ENCODE assay signal across 8 cellular contexts in the genomic region with DNA sequence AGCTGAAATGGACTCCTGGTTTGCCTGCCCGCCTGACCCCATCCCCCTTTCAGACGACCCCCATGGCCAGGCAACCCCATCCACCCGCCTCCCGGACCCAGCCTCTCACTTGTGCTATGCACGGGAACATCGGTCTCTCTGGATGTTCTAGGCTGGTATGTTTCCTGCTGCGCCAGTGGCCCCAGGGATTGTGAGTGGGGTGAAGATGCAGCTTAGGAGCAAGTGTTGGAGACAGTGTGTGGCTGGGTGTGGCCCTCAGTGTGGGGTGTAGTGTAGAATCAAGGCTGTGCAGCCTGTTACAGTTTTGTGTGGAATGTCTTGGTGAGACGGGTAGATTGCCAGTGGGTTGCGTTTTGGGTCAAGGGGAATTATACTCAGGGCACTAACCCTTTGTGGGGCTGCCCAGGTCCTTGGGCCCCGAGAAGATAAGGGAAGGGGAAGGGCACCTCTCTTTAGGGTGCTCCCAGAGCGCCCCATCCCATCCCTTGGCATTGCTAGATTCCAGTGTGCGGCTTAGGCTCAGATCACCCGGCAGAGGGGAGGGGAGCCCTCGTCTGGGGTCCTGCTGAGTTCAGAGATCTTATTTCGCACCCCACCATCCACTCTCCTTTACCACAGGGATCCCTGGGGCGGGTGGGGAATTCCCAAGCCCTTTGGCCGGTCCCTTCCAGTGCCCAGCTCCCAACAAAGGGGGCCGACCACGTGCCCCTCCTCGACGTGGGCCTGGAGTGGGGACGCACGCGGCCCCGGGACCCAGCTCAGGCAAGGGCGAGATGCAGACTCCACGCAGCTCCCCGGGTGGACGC. TPM values are rescaled to one million over a fixed set of nuclear protein-coding genes. Genes with fewer than 3 reads are reported as not detected.
DNase-seq lines count a peak whose midpoint lies in the region; ATAC-seq and TF ChIP-seq lines count a peak whose summit lies in the region.

No MANE protein-coding gene starts in this region.

- peak overlapping the region in 1 of 2 donors; percentile 48 for H3K27ac Mint-ChIP-seq in T-cell

- ATAC-seq in T-cell (replicated peaks in 1 of 4) (no peak), GM18498 (IDR thresholded peaks at IDR 0.05; ENCODE audit: unreplicated experiment) (no peak)

- TF ChIP-seq CTCF in GM12875 (IDR thresholded peaks at IDR 0.05; ENCODE audit: borderline replicate concordance, insufficient read depth, low read depth, low read length), result no peak
- TF ChIP-seq CTCF in fibroblast of villous mesenchyme (IDR thresholded peaks at IDR 0.05; ENCODE audit: insufficient read depth, low read depth, low read length), result no peak

- peaks cover 0 to 5% of the 10 kb centered on the region in 2 donors for H3K27me3 Mint-ChIP-seq in T-cell

- DNase-seq in T-cell (no peak), fibroblast of villous mesenchyme (ENCODE audit: low read depth) (no peak), skeletal muscle cell (ENCODE audit: low read depth) (no peak), SW480 (ENCODE audit: low spot score) (no peak), ureter (ENCODE audit: low spot score) (no peak), DMS153 (lab: John Stamatoyannopoulos, UW) (no peak)

- POLR2A ChIA-PET in T-cell (lab: Charles Lee), result no interaction called here

- H3K4me3 ChIP-seq in GM12875 (ENCODE audit: low read depth, low read length), result peak overlapping the region; percentile 59
- H3K4me3 ChIP-seq in fibroblast of villous mesenchyme (ENCODE audit: low read depth, low read length), result peak overlapping the region; percentile 91
- peak overlapping the region; percentile 88 for H3K4me3 ChIP-seq in skeletal muscle cell (ENCODE audit: low read depth, low read length)

- H3K4me1 Mint-ChIP-seq in T-cell, result peaks cover 2 to 11% (median 7%) of the 10 kb centered on the region in 3 donors

- CTCF ChIA-PET in T-cell (lab: Charles Lee), result interaction anchor here (0.5 to 1.9 kb wide), 14 partner anchors 11 to 451 kb away, joined by 3 to 13 read pairs (median 4); a partner anchor contains a TSS

- H3K36me3 Mint-ChIP-seq in T-cell, result no peaks in the 10 kb centered on the region

- H3K4me3 Mint-ChIP-seq in T-cell, result peak overlapping the region; percentile 60 to 85 (median 70)

- no peaks in the 10 kb centered on the region for H3K9me3 Mint-ChIP-seq in T-cell

RNA-seq across cellular contexts. Expression of a gene that starts 4.6 kb away (rescaled TPM):
- 1 to 10 TPM; 1.3 to 7.7 (median 6.7) TPM for total RNA-seq in T-cell
- 60.5 and 75.7 TPM in 2 replicates for total RNA-seq in fibroblast of villous mesenchyme
- total RNA-seq in ureter, result 16.0 TPM
